In the genomic region with DNA sequence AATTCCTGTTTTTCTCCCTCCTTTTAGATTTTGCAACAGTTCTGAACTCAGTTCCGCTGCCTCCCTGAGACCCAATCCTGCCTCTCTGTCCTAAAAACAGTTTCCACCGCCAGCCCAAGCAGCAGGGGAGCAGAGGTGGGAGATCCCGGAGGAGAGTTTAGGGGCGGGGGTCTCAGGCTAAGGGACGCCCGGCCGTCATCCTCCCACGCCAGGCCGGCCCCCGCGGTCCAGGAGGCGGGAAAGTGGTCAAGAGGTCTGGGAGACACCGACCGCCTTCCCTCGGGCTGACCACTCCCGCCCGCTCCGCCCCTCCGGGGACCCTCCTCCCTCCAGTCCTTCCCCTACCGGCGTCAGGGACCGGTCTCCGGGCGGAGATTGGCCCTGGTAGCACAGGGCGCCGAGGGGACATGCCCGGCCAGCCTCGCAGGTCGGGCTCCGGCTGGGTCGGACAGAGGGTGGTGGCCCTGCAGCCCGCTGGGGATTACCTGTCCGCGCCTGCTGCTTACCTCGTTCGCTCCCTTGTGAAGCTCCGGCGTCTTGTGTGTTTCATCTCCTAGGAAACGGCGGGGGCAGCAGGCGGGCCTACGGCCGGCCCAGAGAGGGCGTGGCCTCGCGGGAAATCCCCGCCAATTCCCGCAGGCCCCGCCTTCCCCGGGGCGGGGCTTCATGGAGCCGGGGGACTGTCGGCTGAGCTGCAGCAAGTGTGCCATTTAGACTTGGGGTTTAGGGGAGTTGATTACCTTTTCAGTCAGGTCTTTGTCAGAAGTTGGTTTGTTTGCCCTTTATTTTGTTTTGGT, we compare ENCODE assay signal across 1 cellular context.
TF ChIP-seq lines count a peak whose summit lies in the region.

A gene with protein sequence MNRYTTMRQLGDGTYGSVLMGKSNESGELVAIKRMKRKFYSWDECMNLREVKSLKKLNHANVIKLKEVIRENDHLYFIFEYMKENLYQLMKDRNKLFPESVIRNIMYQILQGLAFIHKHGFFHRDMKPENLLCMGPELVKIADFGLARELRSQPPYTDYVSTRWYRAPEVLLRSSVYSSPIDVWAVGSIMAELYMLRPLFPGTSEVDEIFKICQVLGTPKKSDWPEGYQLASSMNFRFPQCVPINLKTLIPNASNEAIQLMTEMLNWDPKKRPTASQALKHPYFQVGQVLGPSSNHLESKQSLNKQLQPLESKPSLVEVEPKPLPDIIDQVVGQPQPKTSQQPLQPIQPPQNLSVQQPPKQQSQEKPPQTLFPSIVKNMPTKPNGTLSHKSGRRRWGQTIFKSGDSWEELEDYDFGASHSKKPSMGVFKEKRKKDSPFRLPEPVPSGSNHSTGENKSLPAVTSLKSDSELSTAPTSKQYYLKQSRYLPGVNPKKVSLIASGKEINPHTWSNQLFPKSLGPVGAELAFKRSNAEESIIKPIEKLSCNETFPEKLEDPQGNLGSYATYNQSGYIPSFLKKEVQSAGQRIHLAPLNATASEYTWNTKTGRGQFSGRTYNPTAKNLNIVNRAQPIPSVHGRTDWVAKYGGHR (minus strand): TSS at position 543 of the 797 bp plus-strand sequence. CDS start 7,891 bp downstream, outside the sequence.

TF ChIP-seq in K562, 482 proteins besides CTCF, POLR2A, EP300 and RAD21 (continued from another document and continues in another):
- TF ChIP-seq ZBTB49 (CRISPR knock-in tag; IDR thresholded peaks at IDR 0.05; ENCODE audit: borderline replicate concordance): no peak
- TF ChIP-seq TEAD2 (tag; IDR thresholded peaks at IDR 0.05): no peak
- TF ChIP-seq SAFB (IDR thresholded peaks at IDR 0.05; ENCODE audit: borderline replicate concordance, low read depth, low read length): no peak
- TF ChIP-seq TAF7 (tag; IDR thresholded peaks at IDR 0.05): no peak
- peak; percentile 80 for TF ChIP-seq SP1 (CRISPR knock-in tag; IDR thresholded peaks at IDR 0.05)
- no peak for TF ChIP-seq IFI16 (CRISPR knock-in tag; IDR thresholded peaks at IDR 0.05)
- TF ChIP-seq SREBF1 (IDR thresholded peaks at IDR 0.05; ENCODE audit: borderline replicate concordance, low read depth, low read length): no peak; the same call in 1 of the 2 replicates
- TF ChIP-seq TEAD1 (CRISPR knock-in tag; IDR thresholded peaks at IDR 0.05): peak in 1 of 2 experiments; percentile 67; a peak in 1 of 4 replicates
- TF ChIP-seq ZNF507 (tag; conservative IDR thresholded peaks at IDR 0.05): no peak
- TF ChIP-seq PHF20 (IDR thresholded peaks at IDR 0.05; ENCODE audit: partially characterized antibody): no peak
- TF ChIP-seq CBFA2T2 (conservative IDR thresholded peaks at IDR 0.05): no peak
- TF ChIP-seq IRF2 (CRISPR knock-in tag; IDR thresholded peaks at IDR 0.05): no peak
- no peak for TF ChIP-seq STAT5A (IDR thresholded peaks at IDR 0.05; ENCODE audit: borderline replicate concordance, low read length)
- no peak for TF ChIP-seq TRIM28 (IDR thresholded peaks at IDR 0.05)
- no peak for TF ChIP-seq DMBX1 (CRISPR knock-in tag; IDR thresholded peaks at IDR 0.05; ENCODE audit: borderline replicate concordance)
- TF ChIP-seq HMG20A (CRISPR knock-in tag; conservative IDR thresholded peaks at IDR 0.05): no peak
- TF ChIP-seq, protein P1, sequence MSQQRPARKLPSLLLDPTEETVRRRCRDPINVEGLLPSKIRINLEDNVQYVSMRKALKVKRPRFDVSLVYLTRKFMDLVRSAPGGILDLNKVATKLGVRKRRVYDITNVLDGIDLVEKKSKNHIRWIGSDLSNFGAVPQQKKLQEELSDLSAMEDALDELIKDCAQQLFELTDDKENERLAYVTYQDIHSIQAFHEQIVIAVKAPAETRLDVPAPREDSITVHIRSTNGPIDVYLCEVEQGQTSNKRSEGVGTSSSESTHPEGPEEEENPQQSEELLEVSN (IDR thresholded peaks at IDR 0.05; ENCODE audit: borderline replicate concordance in 1 of 2, extremely low read depth in 1 of 2, insufficient read depth in 1 of 2, insufficient read length in 1 of 2, low read depth in 1 of 2, low read length in 1 of 2, poor library complexity in 1 of 2, severe bottlenecking in 1 of 2): peak; percentile 90 to 91
- no peak for TF ChIP-seq CHD4 (IDR thresholded peaks at IDR 0.05; ENCODE audit: insufficient read depth, insufficient replicate concordance, low read depth, low read length, poor library complexity, severe bottlenecking)
- no peak for TF ChIP-seq KDM4B (IDR thresholded peaks at IDR 0.05; ENCODE audit: borderline replicate concordance in 2 of 2, low read depth in 1 of 2)
- no peak for TF ChIP-seq ZNF695 (CRISPR knock-in tag; IDR thresholded peaks at IDR 0.05)
- TF ChIP-seq ERF (CRISPR knock-in tag; IDR thresholded peaks at IDR 0.05): no peak
- TF ChIP-seq NFE2L1 (tag; IDR thresholded peaks at IDR 0.05; ENCODE audit: borderline replicate concordance, low read depth): no peak
- TF ChIP-seq KAT2B (IDR thresholded peaks at IDR 0.05; ENCODE audit: low read depth, low read length): no peak
- TF ChIP-seq ATF4 (CRISPR knock-in tag; IDR thresholded peaks at IDR 0.05): no peak
- TF ChIP-seq CHCHD3 (CRISPR knock-in tag; IDR thresholded peaks at IDR 0.05): no peak
- no peak for TF ChIP-seq CHD2 (IDR thresholded peaks at IDR 0.05; ENCODE audit: low read depth, low read length)
- no peak; the same call in 1 of the 2 replicates for TF ChIP-seq FOXO4 (CRISPR knock-in tag; IDR thresholded peaks at IDR 0.05)
- TF ChIP-seq, protein P2, sequence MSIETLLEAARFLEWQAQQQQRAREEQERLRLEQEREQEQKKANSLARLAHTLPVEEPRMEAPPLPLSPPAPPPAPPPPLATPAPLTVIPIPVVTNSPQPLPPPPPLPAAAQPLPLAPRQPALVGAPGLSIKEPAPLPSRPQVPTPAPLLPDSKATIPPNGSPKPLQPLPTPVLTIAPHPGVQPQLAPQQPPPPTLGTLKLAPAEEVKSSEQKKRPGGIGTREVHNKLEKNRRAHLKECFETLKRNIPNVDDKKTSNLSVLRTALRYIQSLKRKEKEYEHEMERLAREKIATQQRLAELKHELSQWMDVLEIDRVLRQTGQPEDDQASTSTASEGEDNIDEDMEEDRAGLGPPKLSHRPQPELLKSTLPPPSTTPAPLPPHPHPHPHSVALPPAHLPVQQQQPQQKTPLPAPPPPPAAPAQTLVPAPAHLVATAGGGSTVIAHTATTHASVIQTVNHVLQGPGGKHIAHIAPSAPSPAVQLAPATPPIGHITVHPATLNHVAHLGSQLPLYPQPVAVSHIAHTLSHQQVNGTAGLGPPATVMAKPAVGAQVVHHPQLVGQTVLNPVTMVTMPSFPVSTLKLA (conservative IDR thresholded peaks at IDR 0.05): peak; percentile 50 to 86; a peak in 3 of 4 replicates
- TF ChIP-seq FIP1L1 (IDR thresholded peaks at IDR 0.05; ENCODE audit: low read depth, low read length, poor library complexity, severe bottlenecking): peak; percentile 61
- TF ChIP-seq, protein P3, sequence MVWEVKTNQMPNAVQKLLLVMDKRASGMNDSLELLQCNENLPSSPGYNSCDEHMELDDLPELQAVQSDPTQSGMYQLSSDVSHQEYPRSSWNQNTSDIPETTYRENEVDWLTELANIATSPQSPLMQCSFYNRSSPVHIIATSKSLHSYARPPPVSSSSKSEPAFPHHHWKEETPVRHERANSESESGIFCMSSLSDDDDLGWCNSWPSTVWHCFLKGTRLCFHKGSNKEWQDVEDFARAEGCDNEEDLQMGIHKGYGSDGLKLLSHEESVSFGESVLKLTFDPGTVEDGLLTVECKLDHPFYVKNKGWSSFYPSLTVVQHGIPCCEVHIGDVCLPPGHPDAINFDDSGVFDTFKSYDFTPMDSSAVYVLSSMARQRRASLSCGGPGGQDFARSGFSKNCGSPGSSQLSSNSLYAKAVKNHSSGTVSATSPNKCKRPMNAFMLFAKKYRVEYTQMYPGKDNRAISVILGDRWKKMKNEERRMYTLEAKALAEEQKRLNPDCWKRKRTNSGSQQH (CRISPR knock-in tag; IDR thresholded peaks at IDR 0.05): no peak
- no peak for TF ChIP-seq CREB1 (IDR thresholded peaks at IDR 0.05)
- peak; percentile 58 for TF ChIP-seq CREB1 (CRISPR knock-in tag; IDR thresholded peaks at IDR 0.05)
- TF ChIP-seq ZNF134 (CRISPR knock-in tag; conservative IDR thresholded peaks at IDR 0.05): no peak
- TF ChIP-seq ZNF436 (CRISPR knock-in tag; IDR thresholded peaks at IDR 0.05): no peak
- TF ChIP-seq RB1 (IDR thresholded peaks at IDR 0.05; ENCODE audit: low read depth): peak; percentile 75
- no peak for TF ChIP-seq ZNF280A (IDR thresholded peaks at IDR 0.05; ENCODE audit: low read depth, partially characterized antibody)
- peak in 1 of 2 experiments; percentile 48; a peak in 1 of 4 replicates for TF ChIP-seq SRF (CRISPR knock-in tag; IDR thresholded peaks at IDR 0.05)
- no peak for TF ChIP-seq NFYB (IDR thresholded peaks at IDR 0.05; ENCODE audit: extremely low read depth, insufficient read length)
- TF ChIP-seq MBD1 (CRISPR knock-in tag; IDR thresholded peaks at IDR 0.05): no peak
- TF ChIP-seq MTA3 (IDR thresholded peaks at IDR 0.05; ENCODE audit: borderline replicate concordance): 0 out of 2 replicates have a peak, but pooled peaks have one; percentile 54
- TF ChIP-seq ZHX1 (conservative IDR thresholded peaks at IDR 0.05; ENCODE audit: low read length): 0 out of 2 replicates have a peak, but pooled peaks have one; percentile 20
